ENCODE assay signal across 1 cellular context in the genomic region with DNA sequence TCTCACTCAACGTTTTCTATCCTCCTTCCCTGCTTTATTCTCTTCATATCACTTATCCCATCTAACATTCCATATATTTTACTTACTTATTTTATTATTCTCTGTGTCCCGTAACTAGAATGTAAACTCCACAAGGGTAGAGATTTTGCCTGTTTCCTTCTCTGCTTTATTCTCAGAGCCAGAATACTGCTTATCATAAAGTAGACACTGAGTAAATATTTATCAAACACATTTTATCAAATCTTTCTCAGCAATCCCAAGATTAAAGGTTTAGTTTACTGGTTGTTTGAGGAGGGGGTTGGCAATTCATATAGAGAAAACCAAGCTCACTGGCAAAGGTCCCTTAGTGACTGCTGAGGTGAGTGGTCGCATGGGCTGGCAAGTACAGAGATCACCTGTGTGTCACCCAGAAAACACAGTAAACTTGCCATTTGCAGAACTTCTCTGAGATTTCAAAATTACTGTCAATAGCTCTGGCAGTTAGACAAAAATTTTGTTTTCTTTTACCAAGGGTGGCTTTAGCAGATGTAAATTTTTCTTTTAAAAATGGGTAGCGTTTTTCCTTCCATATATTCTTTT.
TF ChIP-seq lines count a peak whose summit lies in the region.

No MANE protein-coding gene starts in this region.

TF ChIP-seq in HepG2, 621 proteins besides CTCF, POLR2A, EP300 and RAD21:
- TF ChIP-seq, protein P1, sequence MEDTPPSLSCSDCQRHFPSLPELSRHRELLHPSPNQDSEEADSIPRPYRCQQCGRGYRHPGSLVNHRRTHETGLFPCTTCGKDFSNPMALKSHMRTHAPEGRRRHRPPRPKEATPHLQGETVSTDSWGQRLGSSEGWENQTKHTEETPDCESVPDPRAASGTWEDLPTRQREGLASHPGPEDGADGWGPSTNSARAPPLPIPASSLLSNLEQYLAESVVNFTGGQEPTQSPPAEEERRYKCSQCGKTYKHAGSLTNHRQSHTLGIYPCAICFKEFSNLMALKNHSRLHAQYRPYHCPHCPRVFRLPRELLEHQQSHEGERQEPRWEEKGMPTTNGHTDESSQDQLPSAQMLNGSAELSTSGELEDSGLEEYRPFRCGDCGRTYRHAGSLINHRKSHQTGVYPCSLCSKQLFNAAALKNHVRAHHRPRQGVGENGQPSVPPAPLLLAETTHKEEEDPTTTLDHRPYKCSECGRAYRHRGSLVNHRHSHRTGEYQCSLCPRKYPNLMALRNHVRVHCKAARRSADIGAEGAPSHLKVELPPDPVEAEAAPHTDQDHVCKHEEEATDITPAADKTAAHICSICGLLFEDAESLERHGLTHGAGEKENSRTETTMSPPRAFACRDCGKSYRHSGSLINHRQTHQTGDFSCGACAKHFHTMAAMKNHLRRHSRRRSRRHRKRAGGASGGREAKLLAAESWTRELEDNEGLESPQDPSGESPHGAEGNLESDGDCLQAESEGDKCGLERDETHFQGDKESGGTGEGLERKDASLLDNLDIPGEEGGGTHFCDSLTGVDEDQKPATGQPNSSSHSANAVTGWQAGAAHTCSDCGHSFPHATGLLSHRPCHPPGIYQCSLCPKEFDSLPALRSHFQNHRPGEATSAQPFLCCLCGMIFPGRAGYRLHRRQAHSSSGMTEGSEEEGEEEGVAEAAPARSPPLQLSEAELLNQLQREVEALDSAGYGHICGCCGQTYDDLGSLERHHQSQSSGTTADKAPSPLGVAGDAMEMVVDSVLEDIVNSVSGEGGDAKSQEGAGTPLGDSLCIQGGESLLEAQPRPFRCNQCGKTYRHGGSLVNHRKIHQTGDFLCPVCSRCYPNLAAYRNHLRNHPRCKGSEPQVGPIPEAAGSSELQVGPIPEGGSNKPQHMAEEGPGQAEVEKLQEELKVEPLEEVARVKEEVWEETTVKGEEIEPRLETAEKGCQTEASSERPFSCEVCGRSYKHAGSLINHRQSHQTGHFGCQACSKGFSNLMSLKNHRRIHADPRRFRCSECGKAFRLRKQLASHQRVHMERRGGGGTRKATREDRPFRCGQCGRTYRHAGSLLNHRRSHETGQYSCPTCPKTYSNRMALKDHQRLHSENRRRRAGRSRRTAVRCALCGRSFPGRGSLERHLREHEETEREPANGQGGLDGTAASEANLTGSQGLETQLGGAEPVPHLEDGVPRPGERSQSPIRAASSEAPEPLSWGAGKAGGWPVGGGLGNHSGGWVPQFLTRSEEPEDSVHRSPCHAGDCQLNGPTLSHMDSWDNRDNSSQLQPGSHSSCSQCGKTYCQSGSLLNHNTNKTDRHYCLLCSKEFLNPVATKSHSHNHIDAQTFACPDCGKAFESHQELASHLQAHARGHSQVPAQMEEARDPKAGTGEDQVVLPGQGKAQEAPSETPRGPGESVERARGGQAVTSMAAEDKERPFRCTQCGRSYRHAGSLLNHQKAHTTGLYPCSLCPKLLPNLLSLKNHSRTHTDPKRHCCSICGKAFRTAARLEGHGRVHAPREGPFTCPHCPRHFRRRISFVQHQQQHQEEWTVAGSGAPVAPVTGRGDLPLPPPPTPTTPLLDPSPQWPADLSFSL (CRISPR knock-in tag; IDR thresholded peaks at IDR 0.05): no peak
- TF ChIP-seq YEATS4 (CRISPR knock-in tag; IDR thresholded peaks at IDR 0.05; ENCODE audit: borderline replicate concordance): no peak
- TF ChIP-seq ZNF543 (CRISPR knock-in tag; IDR thresholded peaks at IDR 0.05): no peak
- no peak for TF ChIP-seq ELF4 (CRISPR knock-in tag; IDR thresholded peaks at IDR 0.05; ENCODE audit: borderline replicate concordance)
- no peak for TF ChIP-seq ZBTB44 (CRISPR knock-in tag; IDR thresholded peaks at IDR 0.05)
- TF ChIP-seq, protein P2, sequence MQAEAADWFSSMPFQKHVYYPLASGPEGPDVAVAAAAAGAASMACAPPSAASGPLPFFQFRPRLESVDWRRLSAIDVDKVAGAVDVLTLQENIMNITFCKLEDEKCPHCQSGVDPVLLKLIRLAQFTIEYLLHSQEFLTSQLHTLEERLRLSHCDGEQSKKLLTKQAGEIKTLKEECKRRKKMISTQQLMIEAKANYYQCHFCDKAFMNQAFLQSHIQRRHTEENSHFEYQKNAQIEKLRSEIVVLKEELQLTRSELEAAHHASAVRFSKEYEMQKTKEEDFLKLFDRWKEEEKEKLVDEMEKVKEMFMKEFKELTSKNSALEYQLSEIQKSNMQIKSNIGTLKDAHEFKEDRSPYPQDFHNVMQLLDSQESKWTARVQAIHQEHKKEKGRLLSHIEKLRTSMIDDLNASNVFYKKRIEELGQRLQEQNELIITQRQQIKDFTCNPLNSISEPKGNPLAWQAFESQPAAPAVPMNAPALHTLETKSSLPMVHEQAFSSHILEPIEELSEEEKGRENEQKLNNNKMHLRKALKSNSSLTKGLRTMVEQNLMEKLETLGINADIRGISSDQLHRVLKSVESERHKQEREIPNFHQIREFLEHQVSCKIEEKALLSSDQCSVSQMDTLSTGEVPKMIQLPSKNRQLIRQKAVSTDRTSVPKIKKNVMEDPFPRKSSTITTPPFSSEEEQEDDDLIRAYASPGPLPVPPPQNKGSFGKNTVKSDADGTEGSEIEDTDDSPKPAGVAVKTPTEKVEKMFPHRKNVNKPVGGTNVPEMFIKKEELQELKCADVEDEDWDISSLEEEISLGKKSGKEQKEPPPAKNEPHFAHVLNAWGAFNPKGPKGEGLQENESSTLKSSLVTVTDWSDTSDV (CRISPR knock-in tag; IDR thresholded peaks at IDR 0.05): no peak
- no peak for TF ChIP-seq ZSCAN9 (CRISPR knock-in tag; IDR thresholded peaks at IDR 0.05; ENCODE audit: borderline replicate concordance)
- TF ChIP-seq ZBTB3 (CRISPR knock-in tag; IDR thresholded peaks at IDR 0.05; ENCODE audit: borderline replicate concordance, low read depth): no peak
- TF ChIP-seq HMG20B (CRISPR knock-in tag; conservative IDR thresholded peaks at IDR 0.05): no peak
- TF ChIP-seq FOXA1 (IDR thresholded peaks at IDR 0.05): no peak
- no peak for TF ChIP-seq FOXA1 (CRISPR knock-in tag; IDR thresholded peaks at IDR 0.05)
